8 cellular contexts compared by ENCODE assay signal in the genomic region with DNA sequence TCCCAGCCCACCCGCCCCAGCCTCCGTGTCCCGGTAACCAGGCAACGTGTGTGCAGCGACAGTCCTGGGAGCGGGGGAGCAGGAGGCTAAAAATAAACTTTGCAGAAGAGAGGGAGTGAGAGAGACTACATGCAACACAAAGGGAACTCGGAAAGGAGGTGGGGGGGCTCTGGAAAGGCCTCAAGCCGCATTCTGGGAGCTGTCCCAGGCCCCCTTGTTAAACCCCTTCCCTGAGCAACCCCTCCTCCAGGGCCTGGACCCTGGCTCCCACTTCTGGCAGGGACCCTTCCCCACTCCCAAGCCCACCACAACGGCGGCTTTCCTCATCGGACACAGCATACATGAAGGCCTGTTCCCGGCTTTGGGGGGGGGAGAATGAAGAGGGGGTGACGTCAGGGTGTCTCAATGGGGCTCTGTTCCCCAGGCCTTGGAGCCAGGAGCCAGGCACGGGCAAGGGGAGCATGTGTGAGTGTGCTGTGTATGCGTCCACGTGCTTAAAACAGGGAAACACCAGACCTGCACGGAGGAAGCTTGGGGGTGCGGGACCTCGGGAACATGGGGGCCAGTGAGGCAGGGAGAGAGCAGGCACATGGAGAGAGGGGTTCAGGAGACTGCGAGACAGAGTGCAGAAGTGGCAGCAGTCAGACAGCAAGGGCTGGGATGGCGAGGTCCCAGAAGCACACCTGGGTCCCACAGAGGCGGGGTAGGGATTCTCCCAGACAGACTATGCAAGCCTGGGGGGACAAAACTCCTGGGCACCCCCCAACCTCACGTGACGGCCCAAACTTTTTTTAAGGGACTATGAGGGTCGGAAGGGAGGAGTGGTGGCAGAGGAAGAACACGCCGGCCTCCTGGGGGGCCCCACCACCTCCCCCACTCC. TPM values are rescaled to one million over a fixed set of nuclear protein-coding genes. Genes with fewer than 3 reads are reported as not detected.
DNase-seq lines count a peak whose midpoint lies in the region; ATAC-seq and TF ChIP-seq lines count a peak whose summit lies in the region.

No MANE protein-coding gene starts in this region.

- H3K27ac ChIP-seq in urinary bladder (ENCODE audit: low read depth), result peak overlapping the region; percentile 98

- H3K4me3 ChIP-seq in epithelial cell of esophagus (ENCODE audit: low read length) (peak overlapping the region; percentile 68), mucosa of descending colon (peak overlapping the region; percentile 94), urinary bladder (ENCODE audit: low read depth, low read length) (peak overlapping the region; percentile 94)

- H3K36me3 ChIP-seq in mucosa of descending colon (ENCODE audit: low read depth), result no peaks in the 10 kb centered on the region
- no peaks in the 10 kb centered on the region for H3K36me3 ChIP-seq in urinary bladder (ENCODE audit: insufficient read depth)

- intact Hi-C loops in mucosa of descending colon (cut with DNase I, micrococcal nuclease), result no loop called here

- H3K4me1 ChIP-seq in mucosa of descending colon (ENCODE audit: low read depth) (peaks cover 13% of the 10 kb centered on the region), urinary bladder (ENCODE audit: insufficient read depth) (peaks cover 2% of the 10 kb centered on the region)

- no peaks in the 10 kb centered on the region for H3K9me3 ChIP-seq in mucosa of descending colon

- ATAC-seq in mucosa of descending colon (no peak), HG03280 (IDR thresholded peaks at IDR 0.05; ENCODE audit: unreplicated experiment) (no peak)

- no peak for TF ChIP-seq CTCF in epithelial cell of esophagus (IDR thresholded peaks at IDR 0.05; ENCODE audit: insufficient read depth, low read depth, low read length, missing control alignments)
- no peak for TF ChIP-seq CTCF in mucosa of descending colon (IDR thresholded peaks at IDR 0.05)

- DNase-seq in DMS 273 (lab: John Stamatoyannopoulos, UW; ENCODE audit: unreplicated experiment) (peak; percentile 64), DMS 273 treated with DMSO at 0.1 percent for 48 hours (lab: John Stamatoyannopoulos, UW) (no peak), SK-MEL-5 (ENCODE audit: low read depth, low spot score) (peak; percentile 72), epithelial cell of esophagus (ENCODE audit: low read depth) (peak; percentile 59), mucosa of descending colon (peak in 1 of 3 donors; percentile 40), KG1 (lab: John Stamatoyannopoulos, UW) (no peak)

- in situ Hi-C loops in SK-MEL-5 (cut with HindIII; ENCODE audit: low pct_unique_long_range_greater_than_20kb, low sequenced_read_pairs), result no loop called here

- WGBS in urinary bladder, result 3% methylated on average over 27 of the region's 27 CpGs

RNA-seq across cellular contexts. Expression of gene ERF, which starts 2.3 kb away (rescaled TPM):
- 25.5 and 32.7 TPM in 2 replicates for total RNA-seq in SK-MEL-5 (2014; rRNA removed; shearing (Covaris generic))
- polyA plus RNA-seq in SK-MEL-5 (2015; cell fraction: cytosol; rRNA removed), result 54.7 and 70.1 TPM in 2 replicates
- 72.6 and 77.6 TPM in 2 replicates for polyA plus RNA-seq in SK-MEL-5 (2015; cell fraction: nucleus; rRNA removed)
- 10 to 100 TPM; 35.7 to 75.2 (median 42.0) TPM for total RNA-seq in mucosa of descending colon
- total RNA-seq in urinary bladder, result 17.9 TPM
- 50.9 TPM for polyA plus RNA-seq in urinary bladder

RNA-seq across cellular contexts. Expression of gene GSK3A, which starts 10.2 kb away (rescaled TPM):
- total RNA-seq in SK-MEL-5 (2014; rRNA removed; shearing (Covaris generic)), result 18.7 and 19.0 TPM in 2 replicates
- 78.8 and 95.5 TPM in 2 replicates for polyA plus RNA-seq in SK-MEL-5 (2015; cell fraction: cytosol; rRNA removed)
- 30.7 and 59.6 TPM in 2 replicates for polyA plus RNA-seq in SK-MEL-5 (2015; cell fraction: nucleus; rRNA removed)
- total RNA-seq in mucosa of descending colon (10 to 100 TPM; 41.8 to 52.0 (median 46.9) TPM), urinary bladder (8.4 TPM)
- polyA plus RNA-seq in urinary bladder, result 56.9 TPM

RNA-seq across cellular contexts. Expression of gene CIC, which starts 16.4 kb away (rescaled TPM):
- 5.2 and 11.3 TPM in 2 replicates for total RNA-seq in SK-MEL-5 (2014; rRNA removed; shearing (Covaris generic))
- 45.4 and 60.9 TPM in 2 replicates for polyA plus RNA-seq in SK-MEL-5 (2015; cell fraction: cytosol; rRNA removed)
- 36.8 and 45.9 TPM in 2 replicates for polyA plus RNA-seq in SK-MEL-5 (2015; cell fraction: nucleus; rRNA removed)
- total RNA-seq in mucosa of descending colon (10 to 100 TPM; 47.3 to 78.0 (median 50.0) TPM), urinary bladder (14.0 TPM)
- 59.5 TPM for polyA plus RNA-seq in urinary bladder

RNA-seq across cellular contexts. Expression of gene ZNF526, which starts 32.5 kb away (rescaled TPM):
- 6.8 and 8.9 TPM in 2 replicates for total RNA-seq in SK-MEL-5 (2014; rRNA removed; shearing (Covaris generic))
- polyA plus RNA-seq in SK-MEL-5 (2015; cell fraction: cytosol; rRNA removed), result 7.1 TPM in 2 replicates
- polyA plus RNA-seq in SK-MEL-5 (2015; cell fraction: nucleus; rRNA removed), result 5.5 and 8.1 TPM in 2 replicates
- total RNA-seq in mucosa of descending colon (10 to 100 TPM in 2 of 3 donors, 1 to 10 TPM in 1; 9.9 to 13.4 (median 10.4) TPM), urinary bladder (7.0 TPM)
- polyA plus RNA-seq in urinary bladder, result 6.0 TPM

RNA-seq across cellular contexts. Expression of gene DEDD2, which starts 35.1 kb away (rescaled TPM):
- total RNA-seq in SK-MEL-5 (2014; rRNA removed; shearing (Covaris generic)), result 19.5 and 23.9 TPM in 2 replicates
- polyA plus RNA-seq in SK-MEL-5 (2015; cell fraction: cytosol; rRNA removed), result 20.8 and 22.6 TPM in 2 replicates
- 16.3 and 22.0 TPM in 2 replicates for polyA plus RNA-seq in SK-MEL-5 (2015; cell fraction: nucleus; rRNA removed)
- 10 to 100 TPM; 28.0 to 40.1 (median 35.7) TPM for total RNA-seq in mucosa of descending colon
- 15.5 TPM for total RNA-seq in urinary bladder
- 29.5 TPM for polyA plus RNA-seq in urinary bladder

Comparison
In these comparisons a context has a peak if more than half of its experiments do, and no peak if none do; other contexts are left out.
1. DNase-seq: peak in DMS 273 (single experiment), SK-MEL-5 (single experiment) and epithelial cell of esophagus (single experiment); none in DMS 273 treated with DMSO at 0.1 percent for 48 hours (single experiment) and KG1 (single experiment).
2. Peak in every context shown above with its lines, with median percentiles within 50 percentile points of each other: H3K4me3 ChIP-seq.